Comparison of ENCODE assay signal across 22 cellular contexts in the genomic region with DNA sequence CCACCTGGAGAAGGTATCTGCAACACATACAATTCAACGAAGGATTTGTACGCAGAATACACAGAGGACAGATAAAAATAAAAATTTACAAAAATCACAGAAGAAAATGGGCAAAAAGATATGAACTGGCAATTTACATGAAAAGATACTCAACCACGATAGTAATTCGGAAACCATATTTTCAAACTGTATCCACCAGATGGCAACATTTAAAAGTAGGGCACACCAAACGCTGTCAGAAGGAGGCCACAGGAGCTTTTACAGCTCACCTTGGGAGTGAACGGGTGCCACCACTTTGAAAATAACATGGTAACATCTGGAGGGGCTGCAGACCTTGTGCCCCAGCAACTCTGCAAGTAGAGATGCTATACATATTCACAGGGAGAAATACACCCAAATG. TPM values are rescaled to one million over a fixed set of nuclear protein-coding genes. Genes with fewer than 3 reads are reported as not detected.
A peak's percentile ranks its signal among the peaks of the same experiment; 100 is the strongest.
DNase-seq lines count a peak whose midpoint lies in the region; ATAC-seq and TF ChIP-seq lines count a peak whose summit lies in the region.
"Had no signal": no experiment of that assay in that cellular context is flagged by ENCODE, and none has a peak within 500 bp of the region (broad histone marks: within the 10 kb centered on the region; RNA-seq: fewer than 3 reads in every experiment).

No MANE protein-coding gene starts in this region.

- H3K9ac ChIP-seq in mammary epithelial cell (ENCODE audit: insufficient read depth, low read length) (no peak overlapping the region), MM.1S (ENCODE audit: low read length) (no peak overlapping the region)

- peaks cover 7 to 16% of the 10 kb centered on the region in 2 donors for H3K27me3 Mint-ChIP-seq in natural killer cell (ENCODE audit: low read depth in 2 of 2)

- H3K9me3 Mint-ChIP-seq in natural killer cell, result no peaks in the 10 kb centered on the region

- H3K36me3 ChIP-seq in mammary epithelial cell (ENCODE audit: insufficient read depth, low read length), result no peaks in the 10 kb centered on the region
- no peaks in the 10 kb centered on the region for H3K36me3 ChIP-seq in MM.1S (replicated peaks; ENCODE audit: insufficient read depth, low read length)
- H3K36me3 ChIP-seq: right atrium auricular region, SJSA1, uterus had no signal

- dilution Hi-C loops in mammary epithelial cell (cut with HindIII; ENCODE audit: low sequenced_read_pairs), result no loop called here

- peak; percentile 47 to 69 for DNase-seq in T47D (ENCODE audit: low read depth in 1 of 2, low spot score in 1 of 2)
- no peak for DNase-seq in mammary epithelial cell
- DNase-seq in MM.1S, result no peak
- peak; percentile 10 for DNase-seq in dermis blood vessel endothelial cell
- no peak for DNase-seq in activated effector memory CD4-positive, alpha-beta T cell treated with anti-CD3 and anti-CD28 coated beads, Interleukin-2, amount 50 U/mL, for 16 hours
- no peak for DNase-seq in natural killer cell
- DNase-seq in globus pallidus (ENCODE audit: low spot score), result no peak
- DNase-seq in erythroblast (lab: John Stamatoyannopoulos, UW), result no peak
- DNase-seq: activated CD4-positive, alpha-beta T cell treated with anti-CD3 and anti-CD28 coated beads, Interleukin-2, amount 10 ng/mL, durations not matched to agents 7 days and 5 days; activated naive CD4-positive, alpha-beta T cell treated with anti-CD3 and anti-CD28 coated beads, Interleukin-2, amount 50 U/mL, for 16 hours; HCEC 1CT; NCI-H1105; NCI-H2171; T1000; uterus had no signal

- BruUV-seq in mammary epithelial cell (replicated peaks; lab: Mats Ljungman, UMichigan), result no TSS peak

- H3K4me3 ChIP-seq in mammary epithelial cell (replicated peaks in 1 of 3; ENCODE audit: insufficient read depth in 1 of 3, low read depth in 2 of 3, low read length in 3 of 3), result no peak overlapping the region
- H3K4me3 ChIP-seq in MM.1S (ENCODE audit: low read length), result no peak overlapping the region
- H3K4me3 ChIP-seq: right atrium auricular region, SJSA1, uterus had no signal

- no peak overlapping the region for H2AFZ ChIP-seq in mammary epithelial cell (ENCODE audit: low read depth, low read length)
- H2AFZ ChIP-seq in MM.1S (ENCODE audit: low read length), result no peak overlapping the region

- H3K36me3 Mint-ChIP-seq in natural killer cell, result no peaks in the 10 kb centered on the region

- H4K20me1 ChIP-seq in mammary epithelial cell (ENCODE audit: insufficient read depth, low read length), result no peaks in the 10 kb centered on the region
- H4K20me1 ChIP-seq in MM.1S (ENCODE audit: insufficient read depth, low read length), result no peaks in the 10 kb centered on the region

- in situ Hi-C loops in T47D (cut with HindIII; ENCODE audit: low pct_unique_long_range_greater_than_20kb, low sequenced_read_pairs), result no loop called here
- in situ Hi-C loops in mammary epithelial cell (cut with MboI; ENCODE audit: low sequenced_read_pairs in 2 of 2), result no loop called here

- peaks cover 14% of the 10 kb centered on the region for H3K9me3 ChIP-seq in mammary epithelial cell (replicated peaks; ENCODE audit: insufficient read depth, low read length)
- H3K9me3 ChIP-seq in MM.1S (replicated peaks; ENCODE audit: insufficient read depth, low read length), result no peaks in the 10 kb centered on the region
- H3K9me3 ChIP-seq: right atrium auricular region, uterus had no signal

- TF ChIP-seq CTCF in mammary epithelial cell (conservative IDR thresholded peaks at IDR 0.05 in 1 of 2, IDR thresholded peaks at IDR 0.05 in 1 of 2; ENCODE audit: extremely low read depth in 1 of 2, insufficient read depth in 1 of 2, low read depth in 1 of 2, low read length in 2 of 2), result peak in 1 of 2 donors; percentile 18
- TF ChIP-seq CTCF in MM.1S (IDR thresholded peaks at IDR 0.05; ENCODE audit: low read length), result peak; percentile 15
- TF ChIP-seq CTCF in natural killer cell (IDR thresholded peaks at IDR 0.05), result no peak

- H3K27ac ChIP-seq in mammary epithelial cell (ENCODE audit: insufficient read depth, low read depth, low read length) (no peak overlapping the region), MM.1S (ENCODE audit: low read length) (no peak overlapping the region)
- H3K27ac ChIP-seq: right atrium auricular region, SJSA1, uterus had no signal

- no peak for TF ChIP-seq POLR2A in erythroblast (IDR thresholded peaks at IDR 0.05; ENCODE audit: low read length)

- H3K79me2 ChIP-seq in mammary epithelial cell (ENCODE audit: insufficient read depth, low read length) (no peaks in the 10 kb centered on the region), MM.1S (ENCODE audit: low read length) (no peaks in the 10 kb centered on the region)

- H3K4me2 ChIP-seq in mammary epithelial cell (ENCODE audit: insufficient read depth, low read depth, low read length) (no peak overlapping the region), MM.1S (ENCODE audit: low read depth, low read length) (no peak overlapping the region)

- H3K4me1 ChIP-seq in mammary epithelial cell (ENCODE audit: insufficient read depth, low read length) (no peaks in the 10 kb centered on the region), MM.1S (ENCODE audit: low read length) (no peaks in the 10 kb centered on the region)
- H3K4me1 ChIP-seq: right atrium auricular region, SJSA1, uterus had no signal

- intact Hi-C loops in mammary epithelial cell (cut with micrococcal nuclease), result loop anchor here (1.0 kb wide), 1 partner anchor 30 kb away; no protein-coding TSS in a partner anchor
- intact Hi-C loops in natural killer cell (cut with micrococcal nuclease), result no loop called here

- H3K27ac Mint-ChIP-seq in natural killer cell, result no peak overlapping the region
- H3K27ac Mint-ChIP-seq: activated CD4-positive, alpha-beta T cell treated with anti-CD3 and anti-CD28 coated beads, Interleukin-2, amount 10 ng/mL, durations not matched to agents 7 days and 5 days; dendritic cell treated with granulocyte-macrophage colony-stimulating factor and Interleukin-4, amounts not matched to agents 40 ng/mL and 50 ng/mL, for 4 days had no signal

- WGBS in mammary epithelial cell (ENCODE audit: low coverage, missing lambda C conversion rate), result 46% methylated on average over 6 of the region's 6 CpGs

- CTCF ChIA-PET in mammary epithelial cell (lab: Charles Lee; ENCODE audit: low non-redundant PET), result interaction anchor here (0.5 to 0.8 kb wide), 3 partner anchors 513 to 822 kb away, joined by 3 to 6 read pairs (median 3); no protein-coding TSS in a partner anchor

- no peak overlapping the region for H3K4me3 Mint-ChIP-seq in natural killer cell
- H3K4me3 Mint-ChIP-seq: activated CD4-positive, alpha-beta T cell treated with anti-CD3 and anti-CD28 coated beads, Interleukin-2, amount 10 ng/mL, durations not matched to agents 7 days and 5 days; dendritic cell treated with granulocyte-macrophage colony-stimulating factor and Interleukin-4, amounts not matched to agents 40 ng/mL and 50 ng/mL, for 4 days had no signal

- no peaks in the 10 kb centered on the region for H3K27me3 ChIP-seq in mammary epithelial cell (ENCODE audit: insufficient read depth, low read length)
- peaks cover 69% of the 10 kb centered on the region for H3K27me3 ChIP-seq in MM.1S (replicated peaks; ENCODE audit: insufficient read depth, low read length)
- H3K27me3 ChIP-seq: right atrium auricular region, uterus had no signal

- ATAC-seq in natural killer cell, result no peak

- no peaks in the 10 kb centered on the region for H3K9me2 ChIP-seq in MM.1S (replicated peaks; ENCODE audit: insufficient read depth, low read length)

- no peaks in the 10 kb centered on the region for H3K4me1 Mint-ChIP-seq in natural killer cell

- H3F3A ChIP-seq in MM.1S (ENCODE audit: insufficient read depth, low read length), result no peaks in the 10 kb centered on the region

RNA-seq across cellular contexts. Expression of a gene that starts 9.8 kb away (rescaled TPM):
- total RNA-seq in mammary epithelial cell (under 1 TPM in 1 of 2 donors, not detected in 1; under 0.01 TPM), dermis blood vessel endothelial cell (0.05 TPM in 1 of 2 replicates, not detected in the other), natural killer cell (under 1 TPM in 1 of 3 donors, not detected in 2; 0.09 TPM)
- polyA plus RNA-seq in mammary epithelial cell, result not detected
- not detected for polyA minus RNA-seq in mammary epithelial cell
- total RNA-seq: mesenteric fat pad, SJSA1, subcutaneous adipose tissue had no signal

RNA-seq across cellular contexts. Expression of a gene that starts 58.4 kb away (rescaled TPM):
- total RNA-seq in mammary epithelial cell (not detected), dermis blood vessel endothelial cell (not detected in 2 replicates), natural killer cell (not detected)
- polyA plus RNA-seq in mammary epithelial cell, result not detected
- not detected for polyA minus RNA-seq in mammary epithelial cell
- total RNA-seq: activated CD4-positive, alpha-beta T cell treated with anti-CD3 and anti-CD28 coated beads, Interleukin-2, amount 10 ng/mL, durations not matched to agents 7 days and 5 days; right atrium auricular region; uterus had no signal
- polyA plus RNA-seq: esophagus, neural cell had no signal

Comparison
In these comparisons a context has a peak if more than half of its experiments do, and no peak if none do; other contexts are left out.
1. DNase-seq: peak in T47D (2 of 2) and dermis blood vessel endothelial cell (single experiment); none in mammary epithelial cell (single experiment), MM.1S (single experiment), activated effector memory CD4-positive, alpha-beta T cell treated with anti-CD3 and anti-CD28 coated beads, Interleukin-2, amount 50 U/mL, for 16 hours (single experiment), natural killer cell (single experiment), globus pallidus (single experiment) and erythroblast (0 of 2).